In genomic region chr1:243266231-243266630, GRCh38 we compare ENCODE assay signal across 16 cellular contexts. TPM values are rescaled to one million over a fixed set of nuclear protein-coding genes. Genes with fewer than 3 reads are reported as not detected.
DNase-seq lines count a peak whose midpoint lies in the region; ATAC-seq and TF ChIP-seq lines count a peak whose summit lies in the region.
"Had no signal": no experiment of that assay in that cellular context is flagged by ENCODE, and none has a peak within 500 bp of the region (broad histone marks: within the 10 kb centered on the region; RNA-seq: fewer than 3 reads in every experiment).

No MANE protein-coding gene starts in this region.

- H3K36me3 ChIP-seq in RWPE2 (ENCODE audit: low read depth) (peaks cover 12% of the 10 kb centered on the region), fibroblast of lung (ENCODE audit: control insufficient read depth, insufficient read depth, low read length) (no peaks in the 10 kb centered on the region), smooth muscle cell (ENCODE audit: low read depth) (no peaks in the 10 kb centered on the region), PC-9 (ENCODE audit: low read depth) (no peaks in the 10 kb centered on the region)

- H3K79me2 ChIP-seq in fibroblast of lung (ENCODE audit: control insufficient read depth, insufficient read depth, low read length) = peaks cover 34% of the 10 kb centered on the region
- H3K79me2 ChIP-seq in smooth muscle cell (ENCODE audit: low read depth) = peaks cover 34% of the 10 kb centered on the region
- H3K79me2 ChIP-seq in PC-9 (ENCODE audit: low read depth) = peaks cover 34% of the 10 kb centered on the region; the same call in 1 of the 2 replicates

- ATAC-seq in RWPE2 (ENCODE audit: low read depth) = no peak
- ATAC-seq: CD8-positive, alpha-beta T cell had no signal

- H3K27ac ChIP-seq in RWPE2 (ENCODE audit: poor library complexity, severe bottlenecking) = peak overlapping the region; percentile 97
- H3K27ac ChIP-seq in fibroblast of lung (ENCODE audit: insufficient read depth, low read length) = peak overlapping the region; percentile 43
- peak overlapping the region; percentile 95 for H3K27ac ChIP-seq in smooth muscle cell (ENCODE audit: low read depth)
- H3K27ac ChIP-seq in PC-9 = no peak overlapping the region
- H3K27ac ChIP-seq: SK-N-MC had no signal

- peaks cover 49% of the 10 kb centered on the region for H3F3A ChIP-seq in smooth muscle cell (ENCODE audit: low read depth)
- peaks cover 29% of the 10 kb centered on the region for H3F3A ChIP-seq in PC-9 (ENCODE audit: insufficient read depth, low read depth)

- H2AFZ ChIP-seq in fibroblast of lung (ENCODE audit: low read length) = no peak overlapping the region
- H2AFZ ChIP-seq in smooth muscle cell (ENCODE audit: low read depth) = no peak overlapping the region
- no peak overlapping the region for H2AFZ ChIP-seq in PC-9

- no peak overlapping the region for H3K4me3 ChIP-seq in RWPE2 (ENCODE audit: severe bottlenecking)
- no peak overlapping the region for H3K4me3 ChIP-seq in fibroblast of lung (replicated peaks in 1 of 4; ENCODE audit: control extremely low read depth in 1 of 4, insufficient read depth in 1 of 4, low read depth in 3 of 4, low read length in 4 of 4)
- H3K4me3 ChIP-seq in smooth muscle cell = no peak overlapping the region
- no peak overlapping the region for H3K4me3 ChIP-seq in PC-9
- H3K4me3 ChIP-seq: SK-N-MC had no signal

- H3K4me1 ChIP-seq in RWPE2 (ENCODE audit: insufficient read depth, poor library complexity, severe bottlenecking) (peaks cover 48% of the 10 kb centered on the region), fibroblast of lung (ENCODE audit: control insufficient read depth, extremely low read depth, insufficient read depth, low read length) (peaks cover 23% of the 10 kb centered on the region), smooth muscle cell (ENCODE audit: low read depth) (peaks cover 41% of the 10 kb centered on the region), PC-9 (replicated peaks; ENCODE audit: insufficient read depth) (peaks cover 36% of the 10 kb centered on the region)

- H3K4me2 ChIP-seq in fibroblast of lung (ENCODE audit: extremely low read depth, insufficient read depth, low read length) = no peak overlapping the region
- peak overlapping the region; percentile 30 for H3K4me2 ChIP-seq in smooth muscle cell
- no peak overlapping the region for H3K4me2 ChIP-seq in PC-9

- intact Hi-C loops in PC-9 (cut with micrococcal nuclease; ENCODE audit: unreplicated experiment) = no loop called here

- H3K9me2 ChIP-seq in PC-9 (ENCODE audit: insufficient read depth) = no peaks in the 10 kb centered on the region

- POLR2A ChIA-PET in PC-9 (lab: Charles Lee; ENCODE audit: unreplicated experiment) = no interaction called here

- TF ChIP-seq CTCF in RWPE2 (IDR thresholded peaks at IDR 0.05; ENCODE audit: poor library complexity, severe bottlenecking) (no peak), fibroblast of lung (conservative IDR thresholded peaks at IDR 0.05 in 1 of 2, IDR thresholded peaks at IDR 0.05 in 1 of 2; ENCODE audit: low read depth in 1 of 2, low read length in 2 of 2) (no peak), smooth muscle cell (IDR thresholded peaks at IDR 0.05; ENCODE audit: borderline replicate concordance, insufficient read depth, poor library complexity, severe bottlenecking) (no peak), PC-9 (conservative IDR thresholded peaks at IDR 0.05) (no peak)

- H3K9ac ChIP-seq in fibroblast of lung (ENCODE audit: insufficient read depth, low read length) = no peak overlapping the region
- H3K9ac ChIP-seq in smooth muscle cell (ENCODE audit: low read depth) = no peak overlapping the region

- H3K9me3 ChIP-seq in RWPE2 (ENCODE audit: severe bottlenecking) = no peaks in the 10 kb centered on the region
- no peaks in the 10 kb centered on the region for H3K9me3 ChIP-seq in fibroblast of lung (ENCODE audit: control insufficient read depth, insufficient read depth, low read depth, low read length)
- no peaks in the 10 kb centered on the region for H3K9me3 ChIP-seq in smooth muscle cell (replicated peaks; ENCODE audit: low read depth)
- no peaks in the 10 kb centered on the region for H3K9me3 ChIP-seq in PC-9 (ENCODE audit: insufficient read depth, low read depth)

- H4K20me1 ChIP-seq in fibroblast of lung (ENCODE audit: control insufficient read depth, extremely low read depth, insufficient read depth, low read length) (no peaks in the 10 kb centered on the region), smooth muscle cell (ENCODE audit: low read depth) (no peaks in the 10 kb centered on the region), PC-9 (ENCODE audit: insufficient read depth) (no peaks in the 10 kb centered on the region)

- DNase-seq in EH (ENCODE audit: low read depth) (peak; percentile 59), RWPE2 (ENCODE audit: low spot score) (no peak), fibroblast of lung (ENCODE audit: low read depth in 2 of 2) (peak in 1 of 2 donors; percentile 63), smooth muscle cell (lab: John Stamatoyannopoulos, UW; ENCODE audit: unreplicated experiment) (no peak), mucosa of gallbladder (ENCODE audit: low spot score) (no peak), PC-9 (no peak), NCI-H2171 treated with DMSO at 0.1 percent for 48 hours (lab: John Stamatoyannopoulos, UW) (no peak), NCI-H774 (lab: John Stamatoyannopoulos, UW) (no peak)
- DNase-seq: CD8-positive, alpha-beta T cell; HCEC 1CT; KBM-7; NCI-H1436; NCI-H2029; NCI-H748 treated with DMSO at 0.1 percent for 48 hours; Right ventricle myocardium superior had no signal

- 29% methylated on average over 4 of the region's 4 CpGs for WGBS in smooth muscle cell (ENCODE audit: low lambda C conversion rate)

- no TSS peak for BruUV-seq in PC-9 (replicated peaks; lab: Mats Ljungman, UMichigan)

- CTCF ChIA-PET in PC-9 (lab: Charles Lee) = no interaction called here

- no peaks in the 10 kb centered on the region for H3K27me3 ChIP-seq in RWPE2 (ENCODE audit: insufficient read depth, poor library complexity, severe bottlenecking)
- no peaks in the 10 kb centered on the region for H3K27me3 ChIP-seq in fibroblast of lung (ENCODE audit: control insufficient read depth, insufficient read depth, low read length)
- H3K27me3 ChIP-seq in smooth muscle cell (ENCODE audit: low read depth) = no peaks in the 10 kb centered on the region
- no peaks in the 10 kb centered on the region for H3K27me3 ChIP-seq in PC-9 (ENCODE audit: insufficient read depth, low read depth)

RNA-seq across cellular contexts. Expression of gene SDCCAG8, which starts 10.4 kb away (rescaled TPM):
- total RNA-seq in fibroblast of lung (53.2 and 72.7 TPM in 2 replicates), smooth muscle cell (32.5 and 33.4 TPM in 2 replicates), mucosa of gallbladder (46.1 TPM), PC-9 (2021) (20.7 and 22.7 TPM in 2 replicates)
- polyA plus RNA-seq in fibroblast of lung (27.0 and 34.8 TPM in 2 replicates), smooth muscle cell (30.9 and 33.0 TPM in 2 replicates)
- 21.6 and 23.8 TPM in 2 replicates for polyA plus RNA-seq in fibroblast of lung (2012)
- 5.0 and 8.2 TPM in 2 replicates for polyA minus RNA-seq in fibroblast of lung (ENCODE audit: low replicate concordance)

RNA-seq across cellular contexts. Expression of gene CEP170, which starts 11.2 kb away (rescaled TPM):
- total RNA-seq in fibroblast of lung (75.2 and 86.0 TPM in 2 replicates), smooth muscle cell (145 and 175 TPM in 2 replicates), mucosa of gallbladder (38.9 TPM), PC-9 (2021) (40.8 and 44.6 TPM in 2 replicates)
- polyA plus RNA-seq in fibroblast of lung (84.8 and 92.0 TPM in 2 replicates), smooth muscle cell (50.3 and 76.0 TPM in 2 replicates)
- 45.7 and 49.6 TPM in 2 replicates for polyA plus RNA-seq in fibroblast of lung (2012)
- 33.9 and 38.8 TPM in 2 replicates for polyA minus RNA-seq in fibroblast of lung (ENCODE audit: low replicate concordance)
